Comparison of ENCODE assay signal across 1 cellular context in the genomic region with DNA sequence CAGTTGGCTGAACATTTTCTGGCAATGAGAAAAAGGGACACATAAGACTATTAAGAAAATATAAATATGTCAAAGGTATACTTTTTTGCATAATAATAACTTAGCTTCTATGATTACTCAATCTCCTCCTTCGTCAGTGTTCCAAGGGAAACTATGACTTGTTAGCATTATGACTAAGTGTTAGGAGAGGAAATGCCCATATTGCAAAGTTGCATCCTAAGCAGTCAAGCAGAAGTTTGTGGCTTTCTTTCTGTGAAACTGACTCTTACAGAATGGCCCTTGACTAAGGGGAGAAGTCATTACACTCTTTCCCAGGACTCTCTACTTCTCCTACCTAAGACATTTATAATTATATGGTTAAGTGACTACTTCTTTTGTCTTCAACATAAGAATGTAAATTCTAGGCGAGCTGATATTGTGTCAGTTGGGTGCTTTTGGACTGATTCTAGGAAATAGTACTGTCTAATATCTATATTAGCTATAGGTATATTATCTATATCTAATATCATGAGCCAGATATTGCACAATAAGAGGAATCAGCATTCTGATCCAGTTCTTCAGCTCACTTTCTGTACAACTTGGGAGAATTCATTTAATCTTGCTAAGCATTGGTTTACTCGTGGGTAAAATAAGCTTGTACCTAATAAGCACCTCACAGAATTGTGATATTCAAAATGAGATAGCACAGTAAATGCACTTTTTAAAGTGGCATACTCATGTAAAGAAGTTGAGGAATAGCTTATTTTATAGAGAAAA.
TF ChIP-seq lines count a peak whose summit lies in the region.

No MANE protein-coding gene starts in this region.

TF ChIP-seq in K562, 482 proteins besides CTCF, POLR2A, EP300 and RAD21:
- TF ChIP-seq CEBPB (tag; IDR thresholded peaks at IDR 0.05) (peak; percentile 42; the same call in 1 of the 2 replicates), CEBPG (CRISPR knock-in tag; IDR thresholded peaks at IDR 0.05) (no peak), CEBPG (tag; conservative IDR thresholded peaks at IDR 0.05 in 1 of 2, IDR thresholded peaks at IDR 0.05 in 1 of 2) (peak; percentile 56 to 76)
- TF ChIP-seq, protein P1, sequence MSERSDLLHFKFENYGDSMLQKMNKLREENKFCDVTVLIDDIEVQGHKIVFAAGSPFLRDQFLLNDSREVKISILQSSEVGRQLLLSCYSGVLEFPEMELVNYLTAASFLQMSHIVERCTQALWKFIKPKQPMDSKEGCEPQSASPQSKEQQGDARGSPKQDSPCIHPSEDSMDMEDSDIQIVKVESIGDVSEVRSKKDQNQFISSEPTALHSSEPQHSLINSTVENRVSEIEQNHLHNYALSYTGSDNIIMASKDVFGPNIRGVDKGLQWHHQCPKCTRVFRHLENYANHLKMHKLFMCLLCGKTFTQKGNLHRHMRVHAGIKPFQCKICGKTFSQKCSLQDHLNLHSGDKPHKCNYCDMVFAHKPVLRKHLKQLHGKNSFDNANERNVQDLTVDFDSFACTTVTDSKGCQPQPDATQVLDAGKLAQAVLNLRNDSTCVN (CRISPR knock-in tag; IDR thresholded peaks at IDR 0.05), result no peak
- TF ChIP-seq, protein P2, sequence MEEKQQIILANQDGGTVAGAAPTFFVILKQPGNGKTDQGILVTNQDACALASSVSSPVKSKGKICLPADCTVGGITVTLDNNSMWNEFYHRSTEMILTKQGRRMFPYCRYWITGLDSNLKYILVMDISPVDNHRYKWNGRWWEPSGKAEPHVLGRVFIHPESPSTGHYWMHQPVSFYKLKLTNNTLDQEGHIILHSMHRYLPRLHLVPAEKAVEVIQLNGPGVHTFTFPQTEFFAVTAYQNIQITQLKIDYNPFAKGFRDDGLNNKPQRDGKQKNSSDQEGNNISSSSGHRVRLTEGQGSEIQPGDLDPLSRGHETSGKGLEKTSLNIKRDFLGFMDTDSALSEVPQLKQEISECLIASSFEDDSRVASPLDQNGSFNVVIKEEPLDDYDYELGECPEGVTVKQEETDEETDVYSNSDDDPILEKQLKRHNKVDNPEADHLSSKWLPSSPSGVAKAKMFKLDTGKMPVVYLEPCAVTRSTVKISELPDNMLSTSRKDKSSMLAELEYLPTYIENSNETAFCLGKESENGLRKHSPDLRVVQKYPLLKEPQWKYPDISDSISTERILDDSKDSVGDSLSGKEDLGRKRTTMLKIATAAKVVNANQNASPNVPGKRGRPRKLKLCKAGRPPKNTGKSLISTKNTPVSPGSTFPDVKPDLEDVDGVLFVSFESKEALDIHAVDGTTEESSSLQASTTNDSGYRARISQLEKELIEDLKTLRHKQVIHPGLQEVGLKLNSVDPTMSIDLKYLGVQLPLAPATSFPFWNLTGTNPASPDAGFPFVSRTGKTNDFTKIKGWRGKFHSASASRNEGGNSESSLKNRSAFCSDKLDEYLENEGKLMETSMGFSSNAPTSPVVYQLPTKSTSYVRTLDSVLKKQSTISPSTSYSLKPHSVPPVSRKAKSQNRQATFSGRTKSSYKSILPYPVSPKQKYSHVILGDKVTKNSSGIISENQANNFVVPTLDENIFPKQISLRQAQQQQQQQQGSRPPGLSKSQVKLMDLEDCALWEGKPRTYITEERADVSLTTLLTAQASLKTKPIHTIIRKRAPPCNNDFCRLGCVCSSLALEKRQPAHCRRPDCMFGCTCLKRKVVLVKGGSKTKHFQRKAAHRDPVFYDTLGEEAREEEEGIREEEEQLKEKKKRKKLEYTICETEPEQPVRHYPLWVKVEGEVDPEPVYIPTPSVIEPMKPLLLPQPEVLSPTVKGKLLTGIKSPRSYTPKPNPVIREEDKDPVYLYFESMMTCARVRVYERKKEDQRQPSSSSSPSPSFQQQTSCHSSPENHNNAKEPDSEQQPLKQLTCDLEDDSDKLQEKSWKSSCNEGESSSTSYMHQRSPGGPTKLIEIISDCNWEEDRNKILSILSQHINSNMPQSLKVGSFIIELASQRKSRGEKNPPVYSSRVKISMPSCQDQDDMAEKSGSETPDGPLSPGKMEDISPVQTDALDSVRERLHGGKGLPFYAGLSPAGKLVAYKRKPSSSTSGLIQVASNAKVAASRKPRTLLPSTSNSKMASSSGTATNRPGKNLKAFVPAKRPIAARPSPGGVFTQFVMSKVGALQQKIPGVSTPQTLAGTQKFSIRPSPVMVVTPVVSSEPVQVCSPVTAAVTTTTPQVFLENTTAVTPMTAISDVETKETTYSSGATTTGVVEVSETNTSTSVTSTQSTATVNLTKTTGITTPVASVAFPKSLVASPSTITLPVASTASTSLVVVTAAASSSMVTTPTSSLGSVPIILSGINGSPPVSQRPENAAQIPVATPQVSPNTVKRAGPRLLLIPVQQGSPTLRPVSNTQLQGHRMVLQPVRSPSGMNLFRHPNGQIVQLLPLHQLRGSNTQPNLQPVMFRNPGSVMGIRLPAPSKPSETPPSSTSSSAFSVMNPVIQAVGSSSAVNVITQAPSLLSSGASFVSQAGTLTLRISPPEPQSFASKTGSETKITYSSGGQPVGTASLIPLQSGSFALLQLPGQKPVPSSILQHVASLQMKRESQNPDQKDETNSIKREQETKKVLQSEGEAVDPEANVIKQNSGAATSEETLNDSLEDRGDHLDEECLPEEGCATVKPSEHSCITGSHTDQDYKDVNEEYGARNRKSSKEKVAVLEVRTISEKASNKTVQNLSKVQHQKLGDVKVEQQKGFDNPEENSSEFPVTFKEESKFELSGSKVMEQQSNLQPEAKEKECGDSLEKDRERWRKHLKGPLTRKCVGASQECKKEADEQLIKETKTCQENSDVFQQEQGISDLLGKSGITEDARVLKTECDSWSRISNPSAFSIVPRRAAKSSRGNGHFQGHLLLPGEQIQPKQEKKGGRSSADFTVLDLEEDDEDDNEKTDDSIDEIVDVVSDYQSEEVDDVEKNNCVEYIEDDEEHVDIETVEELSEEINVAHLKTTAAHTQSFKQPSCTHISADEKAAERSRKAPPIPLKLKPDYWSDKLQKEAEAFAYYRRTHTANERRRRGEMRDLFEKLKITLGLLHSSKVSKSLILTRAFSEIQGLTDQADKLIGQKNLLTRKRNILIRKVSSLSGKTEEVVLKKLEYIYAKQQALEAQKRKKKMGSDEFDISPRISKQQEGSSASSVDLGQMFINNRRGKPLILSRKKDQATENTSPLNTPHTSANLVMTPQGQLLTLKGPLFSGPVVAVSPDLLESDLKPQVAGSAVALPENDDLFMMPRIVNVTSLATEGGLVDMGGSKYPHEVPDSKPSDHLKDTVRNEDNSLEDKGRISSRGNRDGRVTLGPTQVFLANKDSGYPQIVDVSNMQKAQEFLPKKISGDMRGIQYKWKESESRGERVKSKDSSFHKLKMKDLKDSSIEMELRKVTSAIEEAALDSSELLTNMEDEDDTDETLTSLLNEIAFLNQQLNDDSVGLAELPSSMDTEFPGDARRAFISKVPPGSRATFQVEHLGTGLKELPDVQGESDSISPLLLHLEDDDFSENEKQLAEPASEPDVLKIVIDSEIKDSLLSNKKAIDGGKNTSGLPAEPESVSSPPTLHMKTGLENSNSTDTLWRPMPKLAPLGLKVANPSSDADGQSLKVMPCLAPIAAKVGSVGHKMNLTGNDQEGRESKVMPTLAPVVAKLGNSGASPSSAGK (IDR thresholded peaks at IDR 0.05), result no peak
